Comparison of ENCODE assay signal across 12 cellular contexts in genomic region chr4:131258361-131258760, GRCh38.
"Had no signal": no experiment of that assay in that cellular context is flagged by ENCODE, and none has a peak within 500 bp of the region (broad histone marks: within the 10 kb centered on the region; RNA-seq: fewer than 3 reads in every experiment).

No MANE protein-coding gene starts in this region.

- H3K4me1 Mint-ChIP-seq: endodermal cell had no signal

- H3K9me3 ChIP-seq: left ventricle myocardium inferior, suprapubic skin, upper lobe of right lung had no signal

- H3K27ac Mint-ChIP-seq: activated T-helper 1 cell treated with anti-CD3 and anti-CD28 coated beads, Interleukin-12 subunit alpha, Interleukin-12 subunit beta, Interleukin-2, Interleukin-4 antibody, amounts not matched to agents 30 ng/mL and 10 ng/mL and 1 ng/mL, durations not matched to agents 14 hours and 24 hours and 36 hours; endodermal cell had no signal

- H3K4me3 ChIP-seq: left ventricle myocardium inferior, suprapubic skin, upper lobe of right lung had no signal

- DNase-seq: activated CD4-positive, alpha-beta T cell treated with anti-CD3 and anti-CD28 coated beads for 4 hours; activated naive CD4-positive, alpha-beta T cell treated with Interleukin-2 at 50 U/mL for 16 hours; dermis blood vessel endothelial cell; endodermal cell; left ventricle myocardium inferior; stimulated activated CD4-positive, alpha-beta T cell treated with anti-CD3 and anti-CD28 coated beads, Interleukin-12 subunit alpha, Interleukin-12 subunit beta, amount 100 ng/mL, for 4 hours; stimulated activated naive CD4-positive, alpha-beta T cell; T-helper 9 cell; upper lobe of right lung had no signal

- H3K27ac ChIP-seq: left ventricle myocardium inferior, suprapubic skin, upper lobe of right lung, VCaP had no signal

- H3K36me3 ChIP-seq: left ventricle myocardium inferior, suprapubic skin, upper lobe of right lung had no signal

- H3K4me3 Mint-ChIP-seq: activated T-helper 1 cell treated with anti-CD3 and anti-CD28 coated beads, Interleukin-12 subunit alpha, Interleukin-12 subunit beta, Interleukin-2, Interleukin-4 antibody, amounts not matched to agents 30 ng/mL and 10 ng/mL and 1 ng/mL, durations not matched to agents 14 hours and 24 hours and 36 hours; endodermal cell had no signal

- H3K4me1 ChIP-seq: left ventricle myocardium inferior, suprapubic skin, upper lobe of right lung had no signal

- H3K9me3 Mint-ChIP-seq: endodermal cell had no signal

- H3K27me3 ChIP-seq: suprapubic skin, upper lobe of right lung had no signal
